ENCODE assay signal across 1 cellular context in the genomic region with DNA sequence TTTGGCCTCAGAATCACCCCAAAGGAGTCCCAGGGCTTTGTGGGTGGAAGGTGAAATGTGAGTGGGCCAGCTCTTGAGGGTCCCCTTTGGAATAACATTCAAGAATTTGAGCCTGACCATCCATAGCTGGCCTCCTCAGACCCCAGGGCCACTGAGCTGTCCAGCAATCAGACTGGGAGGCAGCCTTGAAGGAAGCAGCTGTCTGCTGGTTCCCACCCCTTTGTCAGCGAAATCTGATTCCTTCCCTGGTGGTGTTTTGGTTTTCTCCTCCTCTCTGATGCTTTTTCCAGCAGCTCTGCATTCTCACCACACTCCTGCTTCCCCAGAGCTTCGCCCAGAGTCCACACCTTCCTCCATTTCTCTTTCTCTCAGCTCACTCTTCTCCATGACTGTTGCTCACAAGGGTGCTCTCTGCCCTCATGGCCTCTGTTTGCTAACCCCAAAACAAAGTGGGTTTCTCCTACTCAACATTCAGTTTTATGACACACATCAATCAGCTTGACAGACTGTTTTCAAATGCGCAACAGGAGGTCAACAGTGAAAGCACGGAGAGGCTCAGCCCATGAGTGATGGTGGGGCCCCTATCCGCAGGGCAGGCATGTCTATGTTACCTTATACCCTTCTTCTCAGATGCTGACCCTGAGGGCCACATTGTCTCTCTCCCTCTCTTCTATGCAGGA.
TF ChIP-seq lines count a peak whose summit lies in the region.

No MANE protein-coding gene starts in this region.

TF ChIP-seq in HEK293, 187 proteins besides CTCF, POLR2A, EP300 and RAD21 (continued from another document and continues in another):
- TF ChIP-seq, protein P1, sequence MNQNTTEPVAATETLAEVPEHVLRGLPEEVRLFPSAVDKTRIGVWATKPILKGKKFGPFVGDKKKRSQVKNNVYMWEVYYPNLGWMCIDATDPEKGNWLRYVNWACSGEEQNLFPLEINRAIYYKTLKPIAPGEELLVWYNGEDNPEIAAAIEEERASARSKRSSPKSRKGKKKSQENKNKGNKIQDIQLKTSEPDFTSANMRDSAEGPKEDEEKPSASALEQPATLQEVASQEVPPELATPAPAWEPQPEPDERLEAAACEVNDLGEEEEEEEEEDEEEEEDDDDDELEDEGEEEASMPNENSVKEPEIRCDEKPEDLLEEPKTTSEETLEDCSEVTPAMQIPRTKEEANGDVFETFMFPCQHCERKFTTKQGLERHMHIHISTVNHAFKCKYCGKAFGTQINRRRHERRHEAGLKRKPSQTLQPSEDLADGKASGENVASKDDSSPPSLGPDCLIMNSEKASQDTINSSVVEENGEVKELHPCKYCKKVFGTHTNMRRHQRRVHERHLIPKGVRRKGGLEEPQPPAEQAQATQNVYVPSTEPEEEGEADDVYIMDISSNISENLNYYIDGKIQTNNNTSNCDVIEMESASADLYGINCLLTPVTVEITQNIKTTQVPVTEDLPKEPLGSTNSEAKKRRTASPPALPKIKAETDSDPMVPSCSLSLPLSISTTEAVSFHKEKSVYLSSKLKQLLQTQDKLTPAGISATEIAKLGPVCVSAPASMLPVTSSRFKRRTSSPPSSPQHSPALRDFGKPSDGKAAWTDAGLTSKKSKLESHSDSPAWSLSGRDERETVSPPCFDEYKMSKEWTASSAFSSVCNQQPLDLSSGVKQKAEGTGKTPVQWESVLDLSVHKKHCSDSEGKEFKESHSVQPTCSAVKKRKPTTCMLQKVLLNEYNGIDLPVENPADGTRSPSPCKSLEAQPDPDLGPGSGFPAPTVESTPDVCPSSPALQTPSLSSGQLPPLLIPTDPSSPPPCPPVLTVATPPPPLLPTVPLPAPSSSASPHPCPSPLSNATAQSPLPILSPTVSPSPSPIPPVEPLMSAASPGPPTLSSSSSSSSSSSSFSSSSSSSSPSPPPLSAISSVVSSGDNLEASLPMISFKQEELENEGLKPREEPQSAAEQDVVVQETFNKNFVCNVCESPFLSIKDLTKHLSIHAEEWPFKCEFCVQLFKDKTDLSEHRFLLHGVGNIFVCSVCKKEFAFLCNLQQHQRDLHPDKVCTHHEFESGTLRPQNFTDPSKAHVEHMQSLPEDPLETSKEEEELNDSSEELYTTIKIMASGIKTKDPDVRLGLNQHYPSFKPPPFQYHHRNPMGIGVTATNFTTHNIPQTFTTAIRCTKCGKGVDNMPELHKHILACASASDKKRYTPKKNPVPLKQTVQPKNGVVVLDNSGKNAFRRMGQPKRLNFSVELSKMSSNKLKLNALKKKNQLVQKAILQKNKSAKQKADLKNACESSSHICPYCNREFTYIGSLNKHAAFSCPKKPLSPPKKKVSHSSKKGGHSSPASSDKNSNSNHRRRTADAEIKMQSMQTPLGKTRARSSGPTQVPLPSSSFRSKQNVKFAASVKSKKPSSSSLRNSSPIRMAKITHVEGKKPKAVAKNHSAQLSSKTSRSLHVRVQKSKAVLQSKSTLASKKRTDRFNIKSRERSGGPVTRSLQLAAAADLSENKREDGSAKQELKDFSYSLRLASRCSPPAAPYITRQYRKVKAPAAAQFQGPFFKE (tag by site-specific recombination; IDR thresholded peaks at IDR 0.05; ENCODE audit: borderline replicate concordance) = no peak
- TF ChIP-seq, protein P2, sequence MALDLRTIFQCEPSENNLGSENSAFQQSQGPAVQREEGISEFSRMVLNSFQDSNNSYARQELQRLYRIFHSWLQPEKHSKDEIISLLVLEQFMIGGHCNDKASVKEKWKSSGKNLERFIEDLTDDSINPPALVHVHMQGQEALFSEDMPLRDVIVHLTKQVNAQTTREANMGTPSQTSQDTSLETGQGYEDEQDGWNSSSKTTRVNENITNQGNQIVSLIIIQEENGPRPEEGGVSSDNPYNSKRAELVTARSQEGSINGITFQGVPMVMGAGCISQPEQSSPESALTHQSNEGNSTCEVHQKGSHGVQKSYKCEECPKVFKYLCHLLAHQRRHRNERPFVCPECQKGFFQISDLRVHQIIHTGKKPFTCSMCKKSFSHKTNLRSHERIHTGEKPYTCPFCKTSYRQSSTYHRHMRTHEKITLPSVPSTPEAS (tag by site-specific recombination; IDR thresholded peaks at IDR 0.05) = no peak
- TF ChIP-seq, protein P3, sequence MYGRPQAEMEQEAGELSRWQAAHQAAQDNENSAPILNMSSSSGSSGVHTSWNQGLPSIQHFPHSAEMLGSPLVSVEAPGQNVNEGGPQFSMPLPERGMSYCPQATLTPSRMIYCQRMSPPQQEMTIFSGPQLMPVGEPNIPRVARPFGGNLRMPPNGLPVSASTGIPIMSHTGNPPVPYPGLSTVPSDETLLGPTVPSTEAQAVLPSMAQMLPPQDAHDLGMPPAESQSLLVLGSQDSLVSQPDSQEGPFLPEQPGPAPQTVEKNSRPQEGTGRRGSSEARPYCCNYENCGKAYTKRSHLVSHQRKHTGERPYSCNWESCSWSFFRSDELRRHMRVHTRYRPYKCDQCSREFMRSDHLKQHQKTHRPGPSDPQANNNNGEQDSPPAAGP (tag by site-specific recombination; IDR thresholded peaks at IDR 0.05) = 0 out of 2 replicates have a peak, but pooled peaks have one; percentile 20
- no peak for TF ChIP-seq ZNF184 (tag by site-specific recombination; IDR thresholded peaks at IDR 0.05)
- no peak for TF ChIP-seq KLF1 (tag by site-specific recombination; IDR thresholded peaks at IDR 0.05)
- peak; percentile 85; the same call in 1 of the 2 replicates for TF ChIP-seq ZEB2 (tag by site-specific recombination; IDR thresholded peaks at IDR 0.05)
- no peak; the same call in 1 of the 2 replicates for TF ChIP-seq KLF9 (tag by site-specific recombination; IDR thresholded peaks at IDR 0.05; ENCODE audit: low read depth)
- TF ChIP-seq, protein P4, sequence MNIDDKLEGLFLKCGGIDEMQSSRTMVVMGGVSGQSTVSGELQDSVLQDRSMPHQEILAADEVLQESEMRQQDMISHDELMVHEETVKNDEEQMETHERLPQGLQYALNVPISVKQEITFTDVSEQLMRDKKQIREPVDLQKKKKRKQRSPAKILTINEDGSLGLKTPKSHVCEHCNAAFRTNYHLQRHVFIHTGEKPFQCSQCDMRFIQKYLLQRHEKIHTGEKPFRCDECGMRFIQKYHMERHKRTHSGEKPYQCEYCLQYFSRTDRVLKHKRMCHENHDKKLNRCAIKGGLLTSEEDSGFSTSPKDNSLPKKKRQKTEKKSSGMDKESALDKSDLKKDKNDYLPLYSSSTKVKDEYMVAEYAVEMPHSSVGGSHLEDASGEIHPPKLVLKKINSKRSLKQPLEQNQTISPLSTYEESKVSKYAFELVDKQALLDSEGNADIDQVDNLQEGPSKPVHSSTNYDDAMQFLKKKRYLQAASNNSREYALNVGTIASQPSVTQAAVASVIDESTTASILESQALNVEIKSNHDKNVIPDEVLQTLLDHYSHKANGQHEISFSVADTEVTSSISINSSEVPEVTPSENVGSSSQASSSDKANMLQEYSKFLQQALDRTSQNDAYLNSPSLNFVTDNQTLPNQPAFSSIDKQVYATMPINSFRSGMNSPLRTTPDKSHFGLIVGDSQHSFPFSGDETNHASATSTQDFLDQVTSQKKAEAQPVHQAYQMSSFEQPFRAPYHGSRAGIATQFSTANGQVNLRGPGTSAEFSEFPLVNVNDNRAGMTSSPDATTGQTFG (tag by site-specific recombination; IDR thresholded peaks at IDR 0.05; ENCODE audit: borderline replicate concordance) = no peak
- no peak for TF ChIP-seq ZFP37 (tag by site-specific recombination; IDR thresholded peaks at IDR 0.05)
- no peak for TF ChIP-seq HOXC10 (CRISPR knock-in tag; IDR thresholded peaks at IDR 0.05)
- no peak for TF ChIP-seq ZNF514 (tag by site-specific recombination; IDR thresholded peaks at IDR 0.05)
- TF ChIP-seq, protein P5, sequence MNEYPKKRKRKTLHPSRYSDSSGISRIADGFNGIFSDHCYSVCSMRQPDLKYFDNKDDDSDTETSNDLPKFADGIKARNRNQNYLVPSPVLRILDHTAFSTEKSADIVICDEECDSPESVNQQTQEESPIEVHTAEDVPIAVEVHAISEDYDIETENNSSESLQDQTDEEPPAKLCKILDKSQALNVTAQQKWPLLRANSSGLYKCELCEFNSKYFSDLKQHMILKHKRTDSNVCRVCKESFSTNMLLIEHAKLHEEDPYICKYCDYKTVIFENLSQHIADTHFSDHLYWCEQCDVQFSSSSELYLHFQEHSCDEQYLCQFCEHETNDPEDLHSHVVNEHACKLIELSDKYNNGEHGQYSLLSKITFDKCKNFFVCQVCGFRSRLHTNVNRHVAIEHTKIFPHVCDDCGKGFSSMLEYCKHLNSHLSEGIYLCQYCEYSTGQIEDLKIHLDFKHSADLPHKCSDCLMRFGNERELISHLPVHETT (tag by site-specific recombination; IDR thresholded peaks at IDR 0.05) = no peak
- TF ChIP-seq ZNF585B (tag by site-specific recombination; IDR thresholded peaks at IDR 0.05) = no peak
- TF ChIP-seq KLF8 (tag by site-specific recombination; IDR thresholded peaks at IDR 0.05) = no peak
- no peak for TF ChIP-seq ZNF214 (tag by site-specific recombination; IDR thresholded peaks at IDR 0.05; ENCODE audit: borderline replicate concordance)
- peak; percentile 47; the same call in 1 of the 2 replicates for TF ChIP-seq GLI2 (tag by site-specific recombination; IDR thresholded peaks at IDR 0.05; ENCODE audit: borderline replicate concordance, low read depth)
- TF ChIP-seq ZNF140 (tag by site-specific recombination; IDR thresholded peaks at IDR 0.05) = no peak
- no peak for TF ChIP-seq SETDB1 (IDR thresholded peaks at IDR 0.05; ENCODE audit: insufficient read length, low read length)
- TF ChIP-seq, protein P6, sequence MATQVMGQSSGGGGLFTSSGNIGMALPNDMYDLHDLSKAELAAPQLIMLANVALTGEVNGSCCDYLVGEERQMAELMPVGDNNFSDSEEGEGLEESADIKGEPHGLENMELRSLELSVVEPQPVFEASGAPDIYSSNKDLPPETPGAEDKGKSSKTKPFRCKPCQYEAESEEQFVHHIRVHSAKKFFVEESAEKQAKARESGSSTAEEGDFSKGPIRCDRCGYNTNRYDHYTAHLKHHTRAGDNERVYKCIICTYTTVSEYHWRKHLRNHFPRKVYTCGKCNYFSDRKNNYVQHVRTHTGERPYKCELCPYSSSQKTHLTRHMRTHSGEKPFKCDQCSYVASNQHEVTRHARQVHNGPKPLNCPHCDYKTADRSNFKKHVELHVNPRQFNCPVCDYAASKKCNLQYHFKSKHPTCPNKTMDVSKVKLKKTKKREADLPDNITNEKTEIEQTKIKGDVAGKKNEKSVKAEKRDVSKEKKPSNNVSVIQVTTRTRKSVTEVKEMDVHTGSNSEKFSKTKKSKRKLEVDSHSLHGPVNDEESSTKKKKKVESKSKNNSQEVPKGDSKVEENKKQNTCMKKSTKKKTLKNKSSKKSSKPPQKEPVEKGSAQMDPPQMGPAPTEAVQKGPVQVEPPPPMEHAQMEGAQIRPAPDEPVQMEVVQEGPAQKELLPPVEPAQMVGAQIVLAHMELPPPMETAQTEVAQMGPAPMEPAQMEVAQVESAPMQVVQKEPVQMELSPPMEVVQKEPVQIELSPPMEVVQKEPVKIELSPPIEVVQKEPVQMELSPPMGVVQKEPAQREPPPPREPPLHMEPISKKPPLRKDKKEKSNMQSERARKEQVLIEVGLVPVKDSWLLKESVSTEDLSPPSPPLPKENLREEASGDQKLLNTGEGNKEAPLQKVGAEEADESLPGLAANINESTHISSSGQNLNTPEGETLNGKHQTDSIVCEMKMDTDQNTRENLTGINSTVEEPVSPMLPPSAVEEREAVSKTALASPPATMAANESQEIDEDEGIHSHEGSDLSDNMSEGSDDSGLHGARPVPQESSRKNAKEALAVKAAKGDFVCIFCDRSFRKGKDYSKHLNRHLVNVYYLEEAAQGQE (tag by site-specific recombination; IDR thresholded peaks at IDR 0.05) = peak; percentile 90
- no peak for TF ChIP-seq ZNF548 (tag by site-specific recombination; IDR thresholded peaks at IDR 0.05)
- TF ChIP-seq, protein P7, sequence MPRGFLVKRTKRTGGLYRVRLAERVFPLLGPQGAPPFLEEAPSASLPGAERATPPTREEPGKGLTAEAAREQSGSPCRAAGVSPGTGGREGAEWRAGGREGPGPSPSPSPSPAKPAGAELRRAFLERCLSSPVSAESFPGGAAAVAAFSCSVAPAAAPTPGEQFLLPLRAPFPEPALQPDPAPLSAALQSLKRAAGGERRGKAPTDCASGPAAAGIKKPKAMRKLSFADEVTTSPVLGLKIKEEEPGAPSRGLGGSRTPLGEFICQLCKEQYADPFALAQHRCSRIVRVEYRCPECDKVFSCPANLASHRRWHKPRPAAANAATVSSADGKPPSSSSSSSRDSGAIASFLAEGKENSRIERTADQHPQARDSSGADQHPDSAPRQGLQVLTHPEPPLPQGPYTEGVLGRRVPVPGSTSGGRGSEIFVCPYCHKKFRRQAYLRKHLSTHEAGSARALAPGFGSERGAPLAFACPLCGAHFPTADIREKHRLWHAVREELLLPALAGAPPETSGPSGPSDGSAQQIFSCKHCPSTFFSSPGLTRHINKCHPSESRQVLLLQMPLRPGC (tag by site-specific recombination; IDR thresholded peaks at IDR 0.05) = peak; percentile 10; the same call in 1 of the 2 replicates
- TF ChIP-seq ZBTB7A (tag by site-specific recombination; IDR thresholded peaks at IDR 0.05; ENCODE audit: low read depth) = no peak
- TF ChIP-seq, protein P8, sequence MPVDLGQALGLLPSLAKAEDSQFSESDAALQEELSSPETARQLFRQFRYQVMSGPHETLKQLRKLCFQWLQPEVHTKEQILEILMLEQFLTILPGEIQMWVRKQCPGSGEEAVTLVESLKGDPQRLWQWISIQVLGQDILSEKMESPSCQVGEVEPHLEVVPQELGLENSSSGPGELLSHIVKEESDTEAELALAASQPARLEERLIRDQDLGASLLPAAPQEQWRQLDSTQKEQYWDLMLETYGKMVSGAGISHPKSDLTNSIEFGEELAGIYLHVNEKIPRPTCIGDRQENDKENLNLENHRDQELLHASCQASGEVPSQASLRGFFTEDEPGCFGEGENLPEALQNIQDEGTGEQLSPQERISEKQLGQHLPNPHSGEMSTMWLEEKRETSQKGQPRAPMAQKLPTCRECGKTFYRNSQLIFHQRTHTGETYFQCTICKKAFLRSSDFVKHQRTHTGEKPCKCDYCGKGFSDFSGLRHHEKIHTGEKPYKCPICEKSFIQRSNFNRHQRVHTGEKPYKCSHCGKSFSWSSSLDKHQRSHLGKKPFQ (tag by site-specific recombination; IDR thresholded peaks at IDR 0.05) = peak; percentile 88
- TF ChIP-seq ZNF23 (tag by site-specific recombination; IDR thresholded peaks at IDR 0.05; ENCODE audit: borderline replicate concordance) = no peak
- no peak for TF ChIP-seq ZNF239 (tag by site-specific recombination; IDR thresholded peaks at IDR 0.05)
- peak; percentile 71; the same call in 1 of the 2 replicates for TF ChIP-seq BCL11B (tag by site-specific recombination; IDR thresholded peaks at IDR 0.05; ENCODE audit: low read depth)
- TF ChIP-seq ZNF529 (tag by site-specific recombination; IDR thresholded peaks at IDR 0.05; ENCODE audit: insufficient replicate concordance) = no peak
- no peak for TF ChIP-seq ZNF521 (tag by site-specific recombination; IDR thresholded peaks at IDR 0.05)
- TF ChIP-seq, protein P9, sequence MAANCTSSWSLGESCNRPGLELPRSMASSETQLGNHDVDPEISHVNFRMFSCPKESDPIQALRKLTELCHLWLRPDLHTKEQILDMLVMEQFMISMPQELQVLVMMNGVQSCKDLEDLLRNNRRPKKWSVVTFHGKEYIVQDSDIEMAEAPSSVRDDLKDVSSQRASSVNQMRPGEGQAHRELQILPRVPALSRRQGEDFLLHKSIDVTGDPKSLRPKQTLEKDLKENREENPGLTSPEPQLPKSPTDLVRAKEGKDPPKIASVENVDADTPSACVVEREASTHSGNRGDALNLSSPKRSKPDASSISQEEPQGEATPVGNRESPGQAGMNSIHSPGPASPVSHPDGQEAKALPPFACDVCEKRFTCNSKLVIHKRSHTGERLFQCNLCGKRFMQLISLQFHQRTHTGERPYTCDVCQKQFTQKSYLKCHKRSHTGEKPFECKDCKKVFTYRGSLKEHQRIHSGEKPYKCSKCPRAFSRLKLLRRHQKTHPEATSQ (tag by site-specific recombination; IDR thresholded peaks at IDR 0.05) = no peak
